In genomic region chr10:90245623-90246022, GRCh38 we compare ENCODE assay signal across 21 cellular contexts.
DNase-seq lines count a peak whose midpoint lies in the region; TF ChIP-seq lines count a peak whose summit lies in the region.
"Had no signal": no experiment of that assay in that cellular context is flagged by ENCODE, and none has a peak within 500 bp of the region (broad histone marks: within the 10 kb centered on the region; RNA-seq: fewer than 3 reads in every experiment).

No MANE protein-coding gene starts in this region.

- DNase-seq in HT1080 (ENCODE audit: low read depth) (peak; percentile 5), RPMI7951 (ENCODE audit: low read depth) (peak; percentile 29), fibroblast of the aortic adventitia (ENCODE audit: low read depth) (peak; percentile 52), amniotic stem cell (lab: John Stamatoyannopoulos, UW) (no peak), T-helper 9 cell (no peak), nucleus accumbens (lab: John Stamatoyannopoulos, UW) (no peak), NCI-H146 treated with DMSO at 0.1 percent for 48 hours (lab: John Stamatoyannopoulos, UW; ENCODE audit: unreplicated experiment) (no peak)
- DNase-seq: CD8-positive, alpha-beta T cell; DMS 273 treated with DMSO at 0.1 percent for 48 hours; DMS79; Kasumi-1; MG63; NCI-H1105 treated with DMSO at 0.1 percent for 48 hours; NCI-H146; NCI-H2029; NCI-H446 treated with DMSO at 0.1 percent for 48 hours; NCI-H526; NCI-H82; NK-92 treated with Interleukin-12 subunit alpha and Interleukin-12 subunit beta, amount 100 ng/mL, for 24 hours; PC-9; SHP77 treated with DMSO at 0.1 percent for 48 hours had no signal

- no peak for TF ChIP-seq CTCF in fibroblast of the aortic adventitia (IDR thresholded peaks at IDR 0.05; ENCODE audit: insufficient read depth, low read length)

- H3K4me3 ChIP-seq in fibroblast of the aortic adventitia (ENCODE audit: low read depth, low read length), result no peak overlapping the region
- H3K4me3 ChIP-seq: MG63, PC-9 had no signal

Comparison
In these comparisons a context has a peak if more than half of its experiments do, and no peak if none do; other contexts are left out.
1. DNase-seq: peak in HT1080 (single experiment), RPMI7951 (single experiment) and fibroblast of the aortic adventitia (single experiment); none in amniotic stem cell (single experiment), T-helper 9 cell (single experiment), nucleus accumbens (0 of 56) and NCI-H146 treated with DMSO at 0.1 percent for 48 hours (single experiment).